Comparison of ENCODE assay signal across 8 cellular contexts in genomic region chr10:113525713-113526112, GRCh38. TPM values are rescaled to one million over a fixed set of nuclear protein-coding genes. Genes with fewer than 3 reads are reported as not detected.
"Had no signal": no experiment of that assay in that cellular context is flagged by ENCODE, and none has a peak within 500 bp of the region (broad histone marks: within the 10 kb centered on the region; RNA-seq: fewer than 3 reads in every experiment).

No MANE protein-coding gene starts in this region.

- ATAC-seq: HCT116 had no signal

- DNase-seq: GM23248, GOT3, H7, HFFc6, KBM-7 had no signal

RNA-seq across cellular contexts. Expression of gene HABP2, which starts 27.1 kb away (rescaled TPM):
- total RNA-seq: GM23248, H4, H7, HFFc6, HT-29 had no signal
